19 cellular contexts compared by ENCODE assay signal in genomic region chr2:111623380-111623779, GRCh38.
DNase-seq lines count a peak whose midpoint lies in the region; ATAC-seq, FAIRE-seq and TF ChIP-seq lines count a peak whose summit lies in the region.
"Had no signal": no experiment of that assay in that cellular context is flagged by ENCODE, and none has a peak within 500 bp of the region (broad histone marks: within the 10 kb centered on the region; RNA-seq: fewer than 3 reads in every experiment).

No MANE protein-coding gene starts in this region.

- H3K18ac ChIP-seq in neuronal stem cell (ENCODE audit: low read length), result peak overlapping the region; percentile 18

- H2AK5ac ChIP-seq in neuronal stem cell (ENCODE audit: low read depth, low read length), result no peak overlapping the region

- no peak overlapping the region for H2AFZ ChIP-seq in K562 (ENCODE audit: low read depth, low read length)
- H2AFZ ChIP-seq in neuronal stem cell (ENCODE audit: low read length), result no peak overlapping the region

- H3K23ac ChIP-seq in neuronal stem cell (ENCODE audit: low read depth, low read length, poor library complexity), result no peak overlapping the region

- in situ Hi-C loops in K562 (cut with MboI), result loop anchor here (5.0 kb wide), 1 partner anchor 79 kb away; no protein-coding TSS in a partner anchor

- no peak overlapping the region for H4K8ac ChIP-seq in neuronal stem cell (ENCODE audit: low read depth, low read length)

- H3K27ac Mint-ChIP-seq in natural killer cell treated with Interleukin-12 subunit alpha and Interleukin-12 subunit beta and Interleukin-15 and Interleukin-18, amount 100 ng/mL, for 72 hours, result peak overlapping the region in 1 of 2 donors; percentile 81
- H3K27ac Mint-ChIP-seq in natural killer cell, result no peak overlapping the region

- peaks cover 0 to 3% of the 10 kb centered on the region in 2 donors for H3K27me3 Mint-ChIP-seq in natural killer cell treated with Interleukin-12 subunit alpha and Interleukin-12 subunit beta and Interleukin-15 and Interleukin-18, amount 100 ng/mL, for 72 hours
- peaks cover 0 to 5% of the 10 kb centered on the region in 2 donors for H3K27me3 Mint-ChIP-seq in natural killer cell (ENCODE audit: low read depth in 2 of 2)

- TF ChIP-seq EP300 in K562 (IDR thresholded peaks at IDR 0.05; ENCODE audit: low read length), result no peak

- 66% methylated on average over 3 of the region's 3 CpGs for WGBS in K562 (ENCODE audit: insufficient coverage, low coverage, missing lambda C conversion rate)
- WGBS in neuronal stem cell (ENCODE audit: extremely low coverage in 2 of 2, insufficient read length in 2 of 2, insufficient replicate concordance in 1 of 2), 2 donors, result no CpG with 5 or more reads among the region's 3 CpGs

- CTCF ChIA-PET in K562 (lab: Yijun Ruan, JAX; ENCODE audit: low intra/inter-chr PET ratio), result no interaction called here

- no peak overlapping the region for H3K4ac ChIP-seq in neuronal stem cell (ENCODE audit: low read length)

- FAIRE-seq in K562 (lab: Jason Lieb, UNC), result no peak
- FAIRE-seq: HTR-8/SVneo had no signal

- H4K20me1 ChIP-seq in K562 (replicated peaks; ENCODE audit: control insufficient read depth, insufficient read depth, low read length), result no peaks in the 10 kb centered on the region

- TF ChIP-seq CTCF in natural killer cell (IDR thresholded peaks at IDR 0.05), result no peak
- no peak for TF ChIP-seq CTCF in K562 (IDR thresholded peaks at IDR 0.05 in 2 of 3, conservative IDR thresholded peaks at IDR 0.05 in 1 of 3; ENCODE audit: insufficient read depth in 2 of 3, low read depth in 1 of 3, low read length in 3 of 3)

- H3K14ac ChIP-seq in neuronal stem cell (ENCODE audit: low read length), result no peak overlapping the region

- no peak overlapping the region for H2BK120ac ChIP-seq in neuronal stem cell (ENCODE audit: low read depth, low read length)

- no peak for TF ChIP-seq RAD21 in K562 (CRISPR knock-in tag; conservative IDR thresholded peaks at IDR 0.05 in 1 of 2, IDR thresholded peaks at IDR 0.05 in 1 of 2)

- peaks cover 9% of the 10 kb centered on the region for H3K9me3 Mint-ChIP-seq in natural killer cell treated with Interleukin-12 subunit alpha and Interleukin-12 subunit beta and Interleukin-15 and Interleukin-18, amount 100 ng/mL, for 72 hours
- H3K9me3 Mint-ChIP-seq in natural killer cell, result peaks cover 4 to 14% of the 10 kb centered on the region in 2 donors

- no peak overlapping the region for H3K9ac ChIP-seq in K562 (ENCODE audit: insufficient read depth in 1 of 2, low read depth in 2 of 2, low read length in 2 of 2)
- H3K9ac ChIP-seq in neuronal stem cell (ENCODE audit: low read depth, low read length, poor library complexity), result no peak overlapping the region

- H3K4me3 ChIP-seq in K562, result no peak overlapping the region
- no peak overlapping the region for H3K4me3 ChIP-seq in neuronal stem cell (ENCODE audit: low read length in 2 of 2)

- peaks cover 20% of the 10 kb centered on the region for H3K36me3 Mint-ChIP-seq in natural killer cell treated with Interleukin-12 subunit alpha and Interleukin-12 subunit beta and Interleukin-15 and Interleukin-18, amount 100 ng/mL, for 72 hours
- peaks cover 23% of the 10 kb centered on the region for H3K36me3 Mint-ChIP-seq in natural killer cell

- intact Hi-C loops in natural killer cell (cut with micrococcal nuclease), result no loop called here
- intact Hi-C loops in K562 (cut with micrococcal nuclease), result loop anchor here (5.0 kb wide), 1 partner anchor 506 kb away; no protein-coding TSS in a partner anchor

- H3K27me3 ChIP-seq in K562 (ENCODE audit: control insufficient read depth in 2 of 2, insufficient read depth in 2 of 2, low read length in 2 of 2) (no peaks in the 10 kb centered on the region), neuronal stem cell (ENCODE audit: control insufficient read depth in 3 of 3, insufficient read depth in 3 of 3, low read depth in 1 of 3, low read length in 3 of 3) (peaks cover 0 to 2% (median 0%) of the 10 kb centered on the region in 3 experiments)

- H3K4me3 Mint-ChIP-seq in natural killer cell treated with Interleukin-12 subunit alpha and Interleukin-12 subunit beta and Interleukin-15 and Interleukin-18, amount 100 ng/mL, for 72 hours, result peak overlapping the region; percentile 10
- no peak overlapping the region for H3K4me3 Mint-ChIP-seq in natural killer cell

- H3K4me2 ChIP-seq in K562 (ENCODE audit: insufficient read depth, low read length) (no peak overlapping the region), neuronal stem cell (ENCODE audit: insufficient read depth, low read length, poor library complexity, severe bottlenecking) (no peak overlapping the region)

- no peak for TF ChIP-seq POLR2A in K562 (conservative IDR thresholded peaks at IDR 0.05)

- H2BK12ac ChIP-seq in neuronal stem cell (ENCODE audit: low read length), result no peak overlapping the region

- H3K79me1 ChIP-seq in neuronal stem cell (ENCODE audit: low read depth, low read length), result no peaks in the 10 kb centered on the region

- no peaks in the 10 kb centered on the region for H3K9me1 ChIP-seq in K562 (ENCODE audit: control insufficient read depth, insufficient read depth, low read length)

- H3K4me1 ChIP-seq in K562 (replicated peaks in 1 of 2; ENCODE audit: control insufficient read depth in 2 of 2, insufficient read depth in 2 of 2, low read length in 2 of 2), result peaks cover 6 to 12% of the 10 kb centered on the region in 2 experiments; a peak in 4 of 5 replicates
- H3K4me1 ChIP-seq in neuronal stem cell (ENCODE audit: control insufficient read depth in 2 of 2, insufficient read depth in 1 of 2, low read depth in 1 of 2, low read length in 2 of 2), result no peaks in the 10 kb centered on the region

- no peak for ATAC-seq in natural killer cell treated with Interleukin-12 subunit alpha and Interleukin-12 subunit beta and Interleukin-15 and Interleukin-18, amount 100 ng/mL, for 72 hours
- no peak for ATAC-seq in natural killer cell
- ATAC-seq in K562, result no peak
- ATAC-seq in HG02642 (IDR thresholded peaks at IDR 0.05; ENCODE audit: poor library complexity, unreplicated experiment), result no peak

- POLR2A ChIA-PET in K562 (lab: Yijun Ruan, JAX), result interaction anchor here (0.6 kb wide), 1 partner anchor 953 kb away, joined by 3 read pairs; no protein-coding TSS in a partner anchor

- no peaks in the 10 kb centered on the region for H3K79me2 ChIP-seq in K562 (ENCODE audit: control insufficient read depth, insufficient read depth, low read length)

- H2BK15ac ChIP-seq in neuronal stem cell (ENCODE audit: low read length), result no peak overlapping the region

- H4K91ac ChIP-seq in neuronal stem cell (ENCODE audit: low read depth, low read length, poor library complexity), result no peak overlapping the region

- peaks cover 52 to 60% of the 10 kb centered on the region in 2 donors for H3K4me1 Mint-ChIP-seq in natural killer cell treated with Interleukin-12 subunit alpha and Interleukin-12 subunit beta and Interleukin-15 and Interleukin-18, amount 100 ng/mL, for 72 hours (ENCODE audit: low read depth in 2 of 2)
- H3K4me1 Mint-ChIP-seq in natural killer cell, result peaks cover 43 to 53% of the 10 kb centered on the region in 2 donors

- no TSS peak for BruUV-seq in K562 (replicated peaks; lab: Mats Ljungman, UMichigan)

- H3K27ac ChIP-seq in K562 (ENCODE audit: extremely low read depth, low read depth, low read length) (no peak overlapping the region), neuronal stem cell (replicated peaks; ENCODE audit: low read length) (no peak overlapping the region)
- H3K27ac ChIP-seq: C4-2B had no signal

- H3K36me3 ChIP-seq in K562 (ENCODE audit: control insufficient read depth, insufficient read depth, low read length), result no peaks in the 10 kb centered on the region
- no peaks in the 10 kb centered on the region for H3K36me3 ChIP-seq in neuronal stem cell (replicated peaks in 1 of 2; ENCODE audit: control insufficient read depth in 2 of 2, insufficient read depth in 2 of 2, low read length in 2 of 2)

- no peak overlapping the region for H2BK5ac ChIP-seq in neuronal stem cell (ENCODE audit: low read length)

- no peak for DNase-seq in natural killer cell treated with Interleukin-12 subunit alpha and Interleukin-12 subunit beta and Interleukin-15 and Interleukin-18, amount 100 ng/mL, for 72 hours (ENCODE audit: low spot score)
- DNase-seq in natural killer cell, result no peak
- DNase-seq in K562 (ENCODE audit: extremely low read depth in 1 of 4, low spot score in 3 of 4), result no peak
- no peak for DNase-seq in neuronal stem cell (ENCODE audit: low spot score)
- DNase-seq in NCI-H526 treated with DMSO at 0.1 percent for 48 hours (lab: John Stamatoyannopoulos, UW), result no peak
- DNase-seq in NCI-H1048 (lab: John Stamatoyannopoulos, UW), result no peak
- DNase-seq in cerebellum (ENCODE audit: low spot score), result no peak
- DNase-seq: DMS79, IMR-90, NCI-H1105 treated with DMSO at 0.1 percent for 48 hours, NCI-H1694, NCI-H2081, NCI-H2171, NCI-H524 treated with DMSO at 0.1 percent for 48 hours, OCI-M1, SHP77 had no signal

- no peaks in the 10 kb centered on the region; the same call in 1 of the 2 replicates for H3K9me3 ChIP-seq in K562 (replicated peaks; ENCODE audit: control insufficient read depth, insufficient read depth, low read depth, low read length)
- H3K9me3 ChIP-seq in neuronal stem cell (replicated peaks in 1 of 2; ENCODE audit: control insufficient read depth in 2 of 2, insufficient read depth in 1 of 2, low read depth in 1 of 2, low read length in 2 of 2), result peaks cover 0 to 6% of the 10 kb centered on the region in 2 donors

TF ChIP-seq in K562, 482 proteins besides CTCF, POLR2A, EP300 and RAD21:
- TF ChIP-seq E2F5 (CRISPR knock-in tag; IDR thresholded peaks at IDR 0.05) (no peak), EGR1 (conservative IDR thresholded peaks at IDR 0.05) (peak; percentile 51), KDM1A (IDR thresholded peaks at IDR 0.05) (no peak), ZNF764 (CRISPR knock-in tag; IDR thresholded peaks at IDR 0.05; ENCODE audit: low read depth) (no peak)
- TF ChIP-seq, protein P1, sequence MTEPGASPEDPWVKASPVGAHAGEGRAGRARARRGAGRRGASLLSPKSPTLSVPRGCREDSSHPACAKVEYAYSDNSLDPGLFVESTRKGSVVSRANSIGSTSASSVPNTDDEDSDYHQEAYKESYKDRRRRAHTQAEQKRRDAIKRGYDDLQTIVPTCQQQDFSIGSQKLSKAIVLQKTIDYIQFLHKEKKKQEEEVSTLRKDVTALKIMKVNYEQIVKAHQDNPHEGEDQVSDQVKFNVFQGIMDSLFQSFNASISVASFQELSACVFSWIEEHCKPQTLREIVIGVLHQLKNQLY (CRISPR knock-in tag; conservative IDR thresholded peaks at IDR 0.05), result no peak
